In the genomic region with DNA sequence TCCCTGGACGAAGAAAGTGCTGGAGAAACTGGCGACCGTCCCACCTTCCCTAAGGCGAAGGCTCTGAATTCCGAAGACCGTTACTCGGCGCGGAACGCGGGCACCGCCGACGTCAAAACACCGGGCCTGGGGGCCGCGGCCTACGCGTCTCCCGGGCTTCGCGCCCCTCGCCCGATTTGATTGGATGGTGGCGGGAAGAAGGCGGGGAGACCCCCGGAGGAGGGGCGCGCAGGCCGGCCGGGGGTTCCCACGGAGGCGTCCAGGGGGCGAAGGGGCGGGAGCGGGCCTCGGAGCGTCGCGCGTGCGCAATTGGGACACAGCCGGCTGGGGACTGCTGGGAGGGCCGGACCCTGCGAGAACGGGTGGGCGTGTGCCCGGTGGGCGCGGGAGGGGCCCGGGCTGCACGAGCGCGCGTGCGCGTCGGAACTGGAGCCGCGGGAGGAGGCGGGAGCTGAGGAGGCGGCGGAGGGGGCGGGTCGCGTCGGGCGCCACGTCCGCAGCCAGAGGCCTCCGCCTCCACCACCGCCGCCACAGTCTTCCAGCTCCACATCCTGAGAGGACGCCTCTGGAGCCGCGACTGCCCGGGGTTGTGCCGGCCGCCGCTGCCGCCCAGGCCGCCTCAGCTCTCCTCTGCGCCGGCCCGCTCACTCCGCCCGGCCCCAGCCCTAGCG, we compare ENCODE assay signal across 8 cellular contexts. TPM values are rescaled to one million over a fixed set of nuclear protein-coding genes. Genes with fewer than 3 reads are reported as not detected.
DNase-seq lines count a peak whose midpoint lies in the region; ATAC-seq, FAIRE-seq and TF ChIP-seq lines count a peak whose summit lies in the region.

A gene (plus strand): TSS at position 531 of the 671 bp plus-strand sequence. CDS start 11,210 bp downstream, outside the sequence.

- H2AFZ ChIP-seq in keratinocyte (ENCODE audit: control insufficient read depth, low read length), result peak within 1 kb of the TSS; percentile 85

- DNase-seq in AG08396 (ENCODE audit: low spot score), result peak; percentile 99
- DNase-seq in NCI-H2227 (lab: John Stamatoyannopoulos, UW; ENCODE audit: unreplicated experiment), result peak; percentile 99
- peak; percentile 86 for DNase-seq in activated CD4-positive, CD25-positive, alpha-beta regulatory T cell treated with anti-CD3 and anti-CD28 coated beads, Interleukin-2, amount 50 U/mL, for 72 hours
- peak; percentile 91 for DNase-seq in cerebellar cortex (ENCODE audit: low spot score)
- DNase-seq in keratinocyte (ENCODE audit: low read depth, low spot score), result no peak
- peak; percentile 68 to 87 (median 84) for DNase-seq in stimulated activated CD4-positive, alpha-beta T cell treated with anti-CD3 and anti-CD28 coated beads, Interleukin-12 subunit alpha, Interleukin-12 subunit beta, amount 100 ng/mL, for 48 hours (ENCODE audit: low read depth in 2 of 3, low spot score in 1 of 3)

- no peak for FAIRE-seq in keratinocyte (lab: Jason Lieb, UNC)

- TF ChIP-seq CTCF in keratinocyte (optimal IDR thresholded peaks at IDR 0.05 in 1 of 3, IDR thresholded peaks at IDR 0.05 in 1 of 3, conservative IDR thresholded peaks at IDR 0.05 in 1 of 3; ENCODE audit: extremely low read depth in 1 of 3, insufficient read depth in 2 of 3, low read length in 3 of 3), result no peak

- peak within 1 kb of the TSS; percentile 88 for H3K4me2 ChIP-seq in keratinocyte (ENCODE audit: control insufficient read depth, extremely low read depth, insufficient read depth, low read depth, low read length)

- H3K79me2 ChIP-seq in keratinocyte (ENCODE audit: control insufficient read depth, insufficient read depth, low read length), result peaks cover 30% of the 10 kb centered on the region

- ATAC-seq in GM18907 (IDR thresholded peaks at IDR 0.05; ENCODE audit: unreplicated experiment) (peak; percentile 82), HG03139 (IDR thresholded peaks at IDR 0.05; ENCODE audit: unreplicated experiment) (peak; percentile 76)

- peak within 1 kb of the TSS; percentile 81 for H3K9ac ChIP-seq in keratinocyte (ENCODE audit: control insufficient read depth, extremely low read depth, insufficient read depth, low read length)

- H3K9me1 ChIP-seq in keratinocyte (ENCODE audit: control insufficient read depth, extremely low read depth, insufficient read depth, low read length), result no peaks in the 10 kb centered on the region

- H3K4me3 ChIP-seq in keratinocyte (ENCODE audit: control insufficient read depth in 2 of 3, extremely low read depth in 1 of 3, insufficient read depth in 2 of 3, low read depth in 1 of 3, low read length in 3 of 3), result peak within 1 kb of the TSS; percentile 84 to 92 (median 89)

- H4K20me1 ChIP-seq in keratinocyte (ENCODE audit: control insufficient read depth, extremely low read depth, insufficient read depth, low read length), result no peaks in the 10 kb centered on the region

- no peaks in the 10 kb centered on the region for H3K27me3 ChIP-seq in keratinocyte (ENCODE audit: control insufficient read depth, extremely low read depth, insufficient read depth, low read length)

- H3K4me1 ChIP-seq in keratinocyte (ENCODE audit: control insufficient read depth, extremely low read depth, insufficient read depth, low read length), result peaks cover 26% of the 10 kb centered on the region

- no peaks in the 10 kb centered on the region for H3K9me3 ChIP-seq in keratinocyte (ENCODE audit: control insufficient read depth, low read depth, low read length)

- dilution Hi-C loops in keratinocyte (cut with MboI; ENCODE audit: extremely low pct_ligation_motif_present, low sequenced_read_pairs), result no loop called here

- no peaks in the 10 kb centered on the region for H3K36me3 ChIP-seq in keratinocyte (ENCODE audit: control insufficient read depth in 2 of 2, extremely low read depth in 1 of 2, insufficient read depth in 2 of 2, low read length in 2 of 2)

- H3K27ac ChIP-seq in keratinocyte (ENCODE audit: control insufficient read depth, insufficient read depth, low read length), result peak within 1 kb of the TSS; percentile 56

RNA-seq across cellular contexts. Expression of the gene that starts here (rescaled TPM):
- 10.8 to 22.6 TPM (median 22.0 TPM) in 3 replicates for polyA plus RNA-seq in keratinocyte
- polyA plus RNA-seq in keratinocyte (2011; ENCODE audit: low read depth), result 5.8 TPM
- polyA plus RNA-seq in keratinocyte (2011; cell fraction: cytosol; rRNA removed), result 14.4 and 17.1 TPM in 2 replicates
- 13.3 and 17.1 TPM in 2 replicates for polyA plus RNA-seq in keratinocyte (2011; cell fraction: nucleus; rRNA removed)
- 11.1 and 27.5 TPM in 2 replicates for polyA plus RNA-seq in keratinocyte (2012; ENCODE audit: low replicate concordance)
- polyA minus RNA-seq in keratinocyte, result 10.1 to 30.9 TPM (median 13.1 TPM) in 3 replicates
- polyA minus RNA-seq in keratinocyte (2011; cell fraction: cytosol; rRNA and poly(A)+ RNA removed), result 21.5 TPM
- polyA minus RNA-seq in keratinocyte (2011; cell fraction: nucleus; rRNA and poly(A)+ RNA removed), result 6.2 and 17.7 TPM in 2 replicates
